ENCODE assay signal across 1 cellular context in genomic region chr16:28495795-28496749, GRCh38.
TF ChIP-seq lines count a peak whose summit lies in the region.

No MANE protein-coding gene starts in this region.

TF ChIP-seq in HepG2, 621 proteins besides CTCF, POLR2A, EP300 and RAD21:
- TF ChIP-seq BRD4 (CRISPR knock-in tag; IDR thresholded peaks at IDR 0.05) (no peak), SMARCC2 (IDR thresholded peaks at IDR 0.05) (no peak), ZIK1 (CRISPR knock-in tag; IDR thresholded peaks at IDR 0.05; ENCODE audit: borderline replicate concordance, low read depth) (no peak), RXRA (CRISPR knock-in tag; IDR thresholded peaks at IDR 0.05) (no peak), ZNF280D (CRISPR knock-in tag; IDR thresholded peaks at IDR 0.05) (no peak), EED (CRISPR knock-in tag; IDR thresholded peaks at IDR 0.05) (no peak), RFX1 (IDR thresholded peaks at IDR 0.05) (no peak), RBAK (CRISPR knock-in tag; IDR thresholded peaks at IDR 0.05) (no peak), ZNF770 (CRISPR knock-in tag; IDR thresholded peaks at IDR 0.05) (peak; percentile 83), EZH2 (conservative IDR thresholded peaks at IDR 0.05; ENCODE audit: low read depth, low read length) (peak; percentile 89), ZNF607 (CRISPR knock-in tag; IDR thresholded peaks at IDR 0.05; ENCODE audit: borderline replicate concordance) (no peak), ZNF263 (CRISPR knock-in tag; IDR thresholded peaks at IDR 0.05) (0 out of 2 replicates have a peak, but pooled peaks have one; percentile 22), ZNF569 (CRISPR knock-in tag; IDR thresholded peaks at IDR 0.05; ENCODE audit: borderline replicate concordance) (no peak), ZNF850 (CRISPR knock-in tag; conservative IDR thresholded peaks at IDR 0.05) (no peak), SIN3B (IDR thresholded peaks at IDR 0.05; ENCODE audit: low read length) (no peak), MLLT10 (CRISPR knock-in tag; IDR thresholded peaks at IDR 0.05) (no peak), STAT6 (CRISPR knock-in tag; IDR thresholded peaks at IDR 0.05; ENCODE audit: borderline replicate concordance) (no peak), BRF2 (CRISPR knock-in tag; IDR thresholded peaks at IDR 0.05) (no peak), SAP130 (CRISPR knock-in tag; IDR thresholded peaks at IDR 0.05; ENCODE audit: low read depth) (no peak), ZNF557 (CRISPR knock-in tag; IDR thresholded peaks at IDR 0.05) (no peak), ZNF512B (CRISPR knock-in tag; IDR thresholded peaks at IDR 0.05; ENCODE audit: borderline replicate concordance) (no peak), HNRNPUL1 (IDR thresholded peaks at IDR 0.05; ENCODE audit: low read depth, low read length) (no peak), MED1 (CRISPR knock-in tag; IDR thresholded peaks at IDR 0.05) (no peak), ZFP91 (CRISPR knock-in tag; IDR thresholded peaks at IDR 0.05; ENCODE audit: borderline replicate concordance) (0 out of 2 replicates have a peak, but pooled peaks have one; percentile 22), ZNF235 (CRISPR knock-in tag; IDR thresholded peaks at IDR 0.05; ENCODE audit: borderline replicate concordance) (no peak), IRF1 (CRISPR knock-in tag; IDR thresholded peaks at IDR 0.05; ENCODE audit: low read depth) (no peak), ZBTB46 (CRISPR knock-in tag; IDR thresholded peaks at IDR 0.05; ENCODE audit: borderline replicate concordance) (no peak), AHR (CRISPR knock-in tag; IDR thresholded peaks at IDR 0.05) (no peak), IKZF5 (CRISPR knock-in tag; IDR thresholded peaks at IDR 0.05) (no peak), ATF2 (CRISPR knock-in tag; IDR thresholded peaks at IDR 0.05) (no peak)
